ENCODE assay signal across 19 cellular contexts in genomic region chr21:42779431-42779861, GRCh38.
"Had no signal": no experiment of that assay in that cellular context is flagged by ENCODE, and none has a peak within 500 bp of the region (broad histone marks: within the 10 kb centered on the region; RNA-seq: fewer than 3 reads in every experiment).

No MANE protein-coding gene starts in this region.

- H3K36me3 ChIP-seq: suprapubic skin had no signal

- H3K4me3 Mint-ChIP-seq: activated CD8-positive, alpha-beta T cell treated with anti-CD3 and anti-CD28 coated beads for 36 hours; stimulated activated naive CD8-positive, alpha-beta T cell treated with anti-CD3 and anti-CD28 coated beads, Interleukin-15, Interleukin-2, amounts not matched to agents 100 ng/mL and 50 ng/mL, for 24 hours; type B pancreatic cell had no signal

- H3K4me3 ChIP-seq: suprapubic skin had no signal

- ATAC-seq: activated CD8-positive, alpha-beta T cell treated with anti-CD3 and anti-CD28 coated beads for 36 hours; left lobe of liver; T-cell had no signal

- H3K27ac Mint-ChIP-seq: activated CD8-positive, alpha-beta T cell treated with anti-CD3 and anti-CD28 coated beads for 36 hours; activated T-helper 2 cell treated with anti-CD3 and anti-CD28 coated beads, Interferon-gamma antibody, Interleukin-2, Interleukin-4, amounts not matched to agents 10 μg/mL and 5 μg/mL and 100 μg/mL, durations not matched to agents 14 hours and 24 hours and 36 hours; stimulated activated naive CD8-positive, alpha-beta T cell treated with anti-CD3 and anti-CD28 coated beads, Interleukin-15, Interleukin-2, amounts not matched to agents 100 ng/mL and 50 ng/mL, for 24 hours; type B pancreatic cell had no signal

- H3K9me3 Mint-ChIP-seq: activated CD8-positive, alpha-beta T cell treated with anti-CD3 and anti-CD28 coated beads for 36 hours; activated T-helper 2 cell treated with anti-CD3 and anti-CD28 coated beads, Interferon-gamma antibody, Interleukin-2, Interleukin-4, amounts not matched to agents 10 μg/mL and 5 μg/mL and 100 μg/mL, durations not matched to agents 14 hours and 24 hours and 36 hours; stimulated activated naive CD8-positive, alpha-beta T cell treated with anti-CD3 and anti-CD28 coated beads, Interleukin-15, Interleukin-2, amounts not matched to agents 100 ng/mL and 50 ng/mL, for 24 hours; T-cell; type B pancreatic cell had no signal

- H3K27ac ChIP-seq: epithelial cell of prostate, suprapubic skin had no signal

- H3K27me3 Mint-ChIP-seq: activated CD8-positive, alpha-beta T cell treated with anti-CD3 and anti-CD28 coated beads for 36 hours had no signal

- DNase-seq: activated CD4-positive, alpha-beta T cell treated with anti-CD3 and anti-CD28 coated beads for 48 hours; activated CD4-positive, CD25-positive, alpha-beta regulatory T cell; activated CD8-positive, alpha-beta T cell treated with anti-CD3 and anti-CD28 coated beads for 36 hours; activated naive CD4-positive, alpha-beta T cell treated with Interleukin-2 at 50 U/mL for 16 hours; activated T-cell treated with anti-CD3 and anti-CD28 coated beads, Interleukin-2, amount 50 U/mL, for 1 hour; caudate nucleus; foreskin fibroblast; hippocampal formation; nucleus accumbens; stimulated activated CD4-positive, alpha-beta T cell treated with anti-CD3 and anti-CD28 coated beads, Interleukin-12 subunit alpha, Interleukin-12 subunit beta, amount 100 ng/mL, for 4 hours; stimulated activated CD4-positive, alpha-beta T cell treated with anti-CD3 and anti-CD28 coated beads, Interleukin-1b, Interleukin-23, amount 100 ng/mL, for 48 hours; T-cell; T-helper 9 cell had no signal
